7 cellular contexts compared by ENCODE assay signal in the genomic region with DNA sequence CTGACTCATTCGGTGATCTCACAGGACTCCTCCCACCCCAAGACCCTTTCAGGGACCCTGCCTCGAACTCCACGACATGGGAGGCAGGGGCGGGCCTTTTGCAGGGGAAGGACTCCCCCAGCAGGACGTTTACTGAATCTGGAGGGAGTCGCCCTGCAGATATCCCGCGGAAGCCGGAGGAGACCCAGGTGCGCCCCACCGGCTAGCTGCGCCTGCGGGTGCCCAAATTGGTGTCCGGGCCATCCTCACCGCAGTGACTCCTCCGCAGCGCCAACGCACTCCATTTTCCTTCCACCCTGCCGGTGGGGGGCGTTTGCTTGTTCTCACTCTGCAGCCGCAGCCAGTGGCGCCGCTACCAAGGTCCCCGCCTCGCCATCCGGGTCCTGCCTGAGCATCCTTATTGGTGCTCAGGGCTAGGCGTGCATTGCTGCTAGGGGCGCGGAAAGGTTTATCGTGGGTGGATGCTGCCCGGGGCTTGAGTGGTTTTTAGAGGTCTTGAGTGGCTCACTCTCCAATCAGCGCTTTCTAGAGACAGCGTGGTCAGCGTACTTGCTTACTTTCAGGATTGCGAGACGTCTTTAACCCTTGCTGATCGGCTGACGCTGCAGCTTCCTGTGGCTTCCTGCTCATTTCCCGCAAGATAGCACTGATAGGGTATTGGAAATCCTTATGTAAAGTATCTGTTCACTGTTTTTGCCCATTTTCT.
DNase-seq lines count a peak whose midpoint lies in the region; ATAC-seq, FAIRE-seq and TF ChIP-seq lines count a peak whose summit lies in the region.

No MANE protein-coding gene starts in this region.

- H3K36me3 ChIP-seq in liver (ENCODE audit: control insufficient read depth in 4 of 4, insufficient read depth in 3 of 4, low read depth in 1 of 4, low read length in 3 of 4), result no peaks in the 10 kb centered on the region

- DNase-seq in GM18507 (ENCODE audit: extremely low spot score, insufficient read length, low read depth) (peak; percentile 57), NCI-H2171 (lab: John Stamatoyannopoulos, UW) (peak; percentile 91), dedifferentiated amniotic fluid mesenchymal stem cell (ENCODE audit: extremely low spot score) (peak; percentile 63)
- DNase-seq in activated CD4-positive, alpha-beta T cell treated with anti-CD3 and anti-CD28 coated beads, Interleukin-2, amount 50 U/mL, for 24 hours (ENCODE audit: low read depth in 1 of 2, low spot score in 1 of 2), result peak; percentile 24 to 62
- DNase-seq in stimulated activated CD4-positive, alpha-beta T cell treated with anti-CD3 and anti-CD28 coated beads, Interleukin-4, amount 100 ng/mL, for 24 hours, result peak; percentile 67

- peak overlapping the region in 2 of 3 donors; percentile 5 to 36 for H3K4me3 ChIP-seq in liver (ENCODE audit: low read depth in 1 of 3, low read length in 3 of 3)

- peaks cover 0 to 3% (median under 1%) of the 10 kb centered on the region in 4 donors for H3K9me3 ChIP-seq in liver (ENCODE audit: control insufficient read depth in 4 of 4, low read length in 3 of 4)

- WGBS in liver, result 3% methylated on average over 39 of the region's 39 CpGs

- peaks cover 0 to 13% (median 10%) of the 10 kb centered on the region in 4 donors for H3K4me1 ChIP-seq in liver (ENCODE audit: control insufficient read depth in 4 of 4, insufficient read depth in 4 of 4, low read length in 3 of 4)

- TF ChIP-seq CTCF in liver (IDR thresholded peaks at IDR 0.05; ENCODE audit: low read depth, low read length, missing input control), result peak; percentile 9

- no peak overlapping the region for H3K27ac ChIP-seq in liver (ENCODE audit: low read depth in 1 of 2, low read length in 2 of 2)

- peak; percentile 84 for FAIRE-seq in GM18507 (lab: Jason Lieb, UNC)

- TF ChIP-seq RAD21 in liver (IDR thresholded peaks at IDR 0.05), result peak in 1 of 2 donors; percentile 48

- peaks cover 0 to 2% (median 0%) of the 10 kb centered on the region in 4 donors for H3K27me3 ChIP-seq in liver (ENCODE audit: control insufficient read depth in 4 of 4, insufficient read depth in 4 of 4, low read length in 3 of 4)

- peak; percentile 85 for ATAC-seq in HG02870 (IDR thresholded peaks at IDR 0.05; ENCODE audit: unreplicated experiment)

- no peak overlapping the region for H3K9ac ChIP-seq in liver (ENCODE audit: low read depth in 1 of 2, low read length in 2 of 2)

TF ChIP-seq in liver, 16 proteins besides CTCF, POLR2A, EP300 and RAD21:
- TF ChIP-seq, protein P1, sequence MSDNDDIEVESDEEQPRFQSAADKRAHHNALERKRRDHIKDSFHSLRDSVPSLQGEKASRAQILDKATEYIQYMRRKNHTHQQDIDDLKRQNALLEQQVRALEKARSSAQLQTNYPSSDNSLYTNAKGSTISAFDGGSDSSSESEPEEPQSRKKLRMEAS (IDR thresholded peaks at IDR 0.05), result no peak
- no peak for TF ChIP-seq YY1 (IDR thresholded peaks at IDR 0.05)
- no peak for TF ChIP-seq HNF4A (conservative IDR thresholded peaks at IDR 0.05)
- TF ChIP-seq EGR1 (IDR thresholded peaks at IDR 0.05; ENCODE audit: low read depth in 2 of 2), result no peak
- no peak for TF ChIP-seq NR2F2 (IDR thresholded peaks at IDR 0.05)
- no peak for TF ChIP-seq TAF1 (conservative IDR thresholded peaks at IDR 0.05)
- TF ChIP-seq, protein P2, sequence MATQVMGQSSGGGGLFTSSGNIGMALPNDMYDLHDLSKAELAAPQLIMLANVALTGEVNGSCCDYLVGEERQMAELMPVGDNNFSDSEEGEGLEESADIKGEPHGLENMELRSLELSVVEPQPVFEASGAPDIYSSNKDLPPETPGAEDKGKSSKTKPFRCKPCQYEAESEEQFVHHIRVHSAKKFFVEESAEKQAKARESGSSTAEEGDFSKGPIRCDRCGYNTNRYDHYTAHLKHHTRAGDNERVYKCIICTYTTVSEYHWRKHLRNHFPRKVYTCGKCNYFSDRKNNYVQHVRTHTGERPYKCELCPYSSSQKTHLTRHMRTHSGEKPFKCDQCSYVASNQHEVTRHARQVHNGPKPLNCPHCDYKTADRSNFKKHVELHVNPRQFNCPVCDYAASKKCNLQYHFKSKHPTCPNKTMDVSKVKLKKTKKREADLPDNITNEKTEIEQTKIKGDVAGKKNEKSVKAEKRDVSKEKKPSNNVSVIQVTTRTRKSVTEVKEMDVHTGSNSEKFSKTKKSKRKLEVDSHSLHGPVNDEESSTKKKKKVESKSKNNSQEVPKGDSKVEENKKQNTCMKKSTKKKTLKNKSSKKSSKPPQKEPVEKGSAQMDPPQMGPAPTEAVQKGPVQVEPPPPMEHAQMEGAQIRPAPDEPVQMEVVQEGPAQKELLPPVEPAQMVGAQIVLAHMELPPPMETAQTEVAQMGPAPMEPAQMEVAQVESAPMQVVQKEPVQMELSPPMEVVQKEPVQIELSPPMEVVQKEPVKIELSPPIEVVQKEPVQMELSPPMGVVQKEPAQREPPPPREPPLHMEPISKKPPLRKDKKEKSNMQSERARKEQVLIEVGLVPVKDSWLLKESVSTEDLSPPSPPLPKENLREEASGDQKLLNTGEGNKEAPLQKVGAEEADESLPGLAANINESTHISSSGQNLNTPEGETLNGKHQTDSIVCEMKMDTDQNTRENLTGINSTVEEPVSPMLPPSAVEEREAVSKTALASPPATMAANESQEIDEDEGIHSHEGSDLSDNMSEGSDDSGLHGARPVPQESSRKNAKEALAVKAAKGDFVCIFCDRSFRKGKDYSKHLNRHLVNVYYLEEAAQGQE (IDR thresholded peaks at IDR 0.05), result no peak
- no peak for TF ChIP-seq HNF4G (IDR thresholded peaks at IDR 0.05)
- TF ChIP-seq FOXA2 (IDR thresholded peaks at IDR 0.05), result no peak
- no peak for TF ChIP-seq GABPA (IDR thresholded peaks at IDR 0.05 in 1 of 2, conservative IDR thresholded peaks at IDR 0.05 in 1 of 2)
- no peak for TF ChIP-seq JUND (IDR thresholded peaks at IDR 0.05)
- no peak for TF ChIP-seq SP1 (IDR thresholded peaks at IDR 0.05)
- no peak for TF ChIP-seq RXRA (IDR thresholded peaks at IDR 0.05)
- TF ChIP-seq, protein P3, sequence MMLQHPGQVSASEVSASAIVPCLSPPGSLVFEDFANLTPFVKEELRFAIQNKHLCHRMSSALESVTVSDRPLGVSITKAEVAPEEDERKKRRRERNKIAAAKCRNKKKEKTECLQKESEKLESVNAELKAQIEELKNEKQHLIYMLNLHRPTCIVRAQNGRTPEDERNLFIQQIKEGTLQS (IDR thresholded peaks at IDR 0.05), result no peak
- TF ChIP-seq, protein P4, sequence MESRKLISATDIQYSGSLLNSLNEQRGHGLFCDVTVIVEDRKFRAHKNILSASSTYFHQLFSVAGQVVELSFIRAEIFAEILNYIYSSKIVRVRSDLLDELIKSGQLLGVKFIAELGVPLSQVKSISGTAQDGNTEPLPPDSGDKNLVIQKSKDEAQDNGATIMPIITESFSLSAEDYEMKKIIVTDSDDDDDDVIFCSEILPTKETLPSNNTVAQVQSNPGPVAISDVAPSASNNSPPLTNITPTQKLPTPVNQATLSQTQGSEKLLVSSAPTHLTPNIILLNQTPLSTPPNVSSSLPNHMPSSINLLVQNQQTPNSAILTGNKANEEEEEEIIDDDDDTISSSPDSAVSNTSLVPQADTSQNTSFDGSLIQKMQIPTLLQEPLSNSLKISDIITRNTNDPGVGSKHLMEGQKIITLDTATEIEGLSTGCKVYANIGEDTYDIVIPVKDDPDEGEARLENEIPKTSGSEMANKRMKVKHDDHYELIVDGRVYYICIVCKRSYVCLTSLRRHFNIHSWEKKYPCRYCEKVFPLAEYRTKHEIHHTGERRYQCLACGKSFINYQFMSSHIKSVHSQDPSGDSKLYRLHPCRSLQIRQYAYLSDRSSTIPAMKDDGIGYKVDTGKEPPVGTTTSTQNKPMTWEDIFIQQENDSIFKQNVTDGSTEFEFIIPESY (IDR thresholded peaks at IDR 0.05), result no peak
- no peak for TF ChIP-seq FOXA1 (IDR thresholded peaks at IDR 0.05)
